Comparison of ENCODE assay signal across 9 cellular contexts in the genomic region with DNA sequence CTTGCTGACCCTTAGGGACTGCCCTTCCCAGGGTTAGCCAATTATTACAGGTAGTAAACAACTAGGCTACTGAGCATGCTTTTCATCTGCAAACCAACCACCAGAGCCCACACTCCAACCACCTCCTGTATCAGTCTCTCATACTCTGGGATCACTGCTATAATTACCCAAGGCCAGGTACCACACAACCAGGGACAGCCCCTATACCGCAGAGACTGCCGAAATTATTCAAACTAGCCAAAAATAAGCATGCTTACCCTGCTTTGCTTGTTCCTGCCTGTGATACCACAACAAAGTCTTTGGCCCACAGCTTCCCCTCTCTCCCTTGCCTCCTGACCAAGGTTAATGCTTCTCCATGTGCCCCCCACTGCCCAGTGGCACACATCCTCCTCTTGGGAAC.
"Had no signal": no experiment of that assay in that cellular context is flagged by ENCODE, and none has a peak within 500 bp of the region (broad histone marks: within the 10 kb centered on the region; RNA-seq: fewer than 3 reads in every experiment).

No MANE protein-coding gene starts in this region.

- ATAC-seq: GM23338, K562 had no signal

- H2AFZ ChIP-seq: GM23338 had no signal

- DNase-seq: H9, HCEC 1CT, IMR-90, KG1 had no signal

- FAIRE-seq: H1, H54, HTR-8/SVneo, K562 had no signal

- H3K4me2 ChIP-seq: GM23338 had no signal

- H3K4me3 ChIP-seq: GM23338, K562 had no signal
